1 cellular context compared by ENCODE assay signal in genomic region chr1:205615789-205616188, GRCh38.
TF ChIP-seq lines count a peak whose summit lies in the region.

No MANE protein-coding gene starts in this region.

TF ChIP-seq in GM12878, 131 proteins besides CTCF, POLR2A, EP300 and RAD21:
- no peak for TF ChIP-seq RUNX3 (IDR thresholded peaks at IDR 0.05; ENCODE audit: low read length)
- no peak for TF ChIP-seq MAX (IDR thresholded peaks at IDR 0.05; ENCODE audit: low read depth, low read length)
- no peak for TF ChIP-seq SREBF2 (IDR thresholded peaks at IDR 0.05; ENCODE audit: low read length)
- TF ChIP-seq MEF2B (IDR thresholded peaks at IDR 0.05; ENCODE audit: partially characterized antibody, poor library complexity, severe bottlenecking): no peak
- TF ChIP-seq TCF12 (IDR thresholded peaks at IDR 0.05; ENCODE audit: low read depth, low read length): no peak
- TF ChIP-seq CEBPB (IDR thresholded peaks at IDR 0.05; ENCODE audit: borderline replicate concordance in 1 of 2, low read depth in 2 of 2, low read length in 2 of 2): no peak
